ENCODE assay signal across 1 cellular context in genomic region chr2:199718074-199718473, GRCh38.
A peak's percentile ranks its signal among the peaks of the same experiment; 100 is the strongest.
TF ChIP-seq lines count a peak whose summit lies in the region.

No MANE protein-coding gene starts in this region.

TF ChIP-seq in HepG2, 621 proteins besides CTCF, POLR2A, EP300 and RAD21 (continued from another document and continues in another):
- TF ChIP-seq HIC2 (CRISPR knock-in tag; IDR thresholded peaks at IDR 0.05; ENCODE audit: low read depth) (no peak), SP140L (CRISPR knock-in tag; IDR thresholded peaks at IDR 0.05; ENCODE audit: borderline replicate concordance) (no peak), ZC3H13 (CRISPR knock-in tag; IDR thresholded peaks at IDR 0.05) (no peak), JARID2 (CRISPR knock-in tag; IDR thresholded peaks at IDR 0.05; ENCODE audit: insufficient replicate concordance) (no peak), ZMYM2 (CRISPR knock-in tag; IDR thresholded peaks at IDR 0.05) (peak; percentile 83), SCMH1 (CRISPR knock-in tag; IDR thresholded peaks at IDR 0.05; ENCODE audit: borderline replicate concordance) (no peak), ZNF720 (CRISPR knock-in tag; IDR thresholded peaks at IDR 0.05) (no peak), KDM5B (CRISPR knock-in tag; IDR thresholded peaks at IDR 0.05; ENCODE audit: borderline replicate concordance) (no peak), RBAK (CRISPR knock-in tag; IDR thresholded peaks at IDR 0.05) (no peak), BCL6 (CRISPR knock-in tag; IDR thresholded peaks at IDR 0.05) (0 out of 2 replicates have a peak, but pooled peaks have one; percentile 14), HOMEZ (CRISPR knock-in tag; IDR thresholded peaks at IDR 0.05; ENCODE audit: low read depth) (peak; percentile 78; the same call in 1 of the 2 replicates), NR0B2 (CRISPR knock-in tag; IDR thresholded peaks at IDR 0.05) (no peak), TEAD3 (CRISPR knock-in tag; optimal IDR thresholded peaks at IDR 0.05; ENCODE audit: borderline replicate concordance) (peak; percentile 38), ZNF234 (CRISPR knock-in tag; conservative IDR thresholded peaks at IDR 0.05) (no peak), ZNF207 (IDR thresholded peaks at IDR 0.05; ENCODE audit: borderline replicate concordance) (no peak), ZNF232 (CRISPR knock-in tag; IDR thresholded peaks at IDR 0.05; ENCODE audit: borderline replicate concordance) (no peak), ARNTL (CRISPR knock-in tag; IDR thresholded peaks at IDR 0.05) (no peak), HNRNPH1 (optimal IDR thresholded peaks at IDR 0.05; ENCODE audit: low read depth, low read length) (no peak), ZFP36L1 (CRISPR knock-in tag; IDR thresholded peaks at IDR 0.05) (no peak), ZNF577 (CRISPR knock-in tag; IDR thresholded peaks at IDR 0.05; ENCODE audit: borderline replicate concordance, low read depth) (no peak), PHF5A (CRISPR knock-in tag; IDR thresholded peaks at IDR 0.05; ENCODE audit: low read depth, unreplicated experiment) (no peak), HDAC2 (CRISPR knock-in tag; IDR thresholded peaks at IDR 0.05) (peak; percentile 66; the same call in 1 of the 2 replicates), KDM3A (CRISPR knock-in tag; IDR thresholded peaks at IDR 0.05; ENCODE audit: low read depth) (no peak), ATRX (CRISPR knock-in tag; IDR thresholded peaks at IDR 0.05; ENCODE audit: borderline replicate concordance) (no peak), ATAD3A (CRISPR knock-in tag; IDR thresholded peaks at IDR 0.05) (no peak), NONO (IDR thresholded peaks at IDR 0.05) (no peak), NONO (CRISPR knock-in tag; conservative IDR thresholded peaks at IDR 0.05) (0 out of 2 replicates have a peak, but pooled peaks have one; percentile 41), ZNF598 (CRISPR knock-in tag; IDR thresholded peaks at IDR 0.05; ENCODE audit: borderline replicate concordance) (no peak), FOXJ3 (CRISPR knock-in tag; IDR thresholded peaks at IDR 0.05; ENCODE audit: borderline replicate concordance) (peak; percentile 85; the same call in 1 of the 2 replicates), AHDC1 (CRISPR knock-in tag; IDR thresholded peaks at IDR 0.05; ENCODE audit: borderline replicate concordance) (peak; percentile 93; the same call in 1 of the 2 replicates), ZNF407 (CRISPR knock-in tag; IDR thresholded peaks at IDR 0.05; ENCODE audit: not compliant biosample characterization) (no peak), HOXA7 (CRISPR knock-in tag; IDR thresholded peaks at IDR 0.05) (no peak), MYC (CRISPR knock-in tag; IDR thresholded peaks at IDR 0.05; ENCODE audit: borderline replicate concordance) (no peak), CBFB (CRISPR knock-in tag; IDR thresholded peaks at IDR 0.05) (no peak), KAT8 (CRISPR knock-in tag; IDR thresholded peaks at IDR 0.05) (no peak), ZNF615 (CRISPR knock-in tag; IDR thresholded peaks at IDR 0.05; ENCODE audit: borderline replicate concordance) (no peak), SNAI1 (CRISPR knock-in tag; IDR thresholded peaks at IDR 0.05; ENCODE audit: borderline replicate concordance) (no peak), ZNF224 (CRISPR knock-in tag; IDR thresholded peaks at IDR 0.05) (no peak), ARID2 (CRISPR knock-in tag; IDR thresholded peaks at IDR 0.05; ENCODE audit: borderline replicate concordance) (no peak), MED13 (CRISPR knock-in tag; IDR thresholded peaks at IDR 0.05) (no peak), TBP (CRISPR knock-in tag; IDR thresholded peaks at IDR 0.05) (no peak), ZMYM4 (CRISPR knock-in tag; IDR thresholded peaks at IDR 0.05) (peak; percentile 74), ZNF790 (CRISPR knock-in tag; IDR thresholded peaks at IDR 0.05; ENCODE audit: borderline replicate concordance) (no peak)
- TF ChIP-seq, protein P1, sequence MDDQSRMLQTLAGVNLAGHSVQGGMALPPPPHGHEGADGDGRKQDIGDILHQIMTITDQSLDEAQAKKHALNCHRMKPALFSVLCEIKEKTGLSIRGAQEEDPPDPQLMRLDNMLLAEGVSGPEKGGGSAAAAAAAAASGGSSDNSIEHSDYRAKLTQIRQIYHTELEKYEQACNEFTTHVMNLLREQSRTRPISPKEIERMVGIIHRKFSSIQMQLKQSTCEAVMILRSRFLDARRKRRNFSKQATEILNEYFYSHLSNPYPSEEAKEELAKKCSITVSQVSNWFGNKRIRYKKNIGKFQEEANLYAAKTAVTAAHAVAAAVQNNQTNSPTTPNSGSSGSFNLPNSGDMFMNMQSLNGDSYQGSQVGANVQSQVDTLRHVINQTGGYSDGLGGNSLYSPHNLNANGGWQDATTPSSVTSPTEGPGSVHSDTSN (CRISPR knock-in tag; IDR thresholded peaks at IDR 0.05; ENCODE audit: borderline replicate concordance) = no peak
- TF ChIP-seq, protein P2, sequence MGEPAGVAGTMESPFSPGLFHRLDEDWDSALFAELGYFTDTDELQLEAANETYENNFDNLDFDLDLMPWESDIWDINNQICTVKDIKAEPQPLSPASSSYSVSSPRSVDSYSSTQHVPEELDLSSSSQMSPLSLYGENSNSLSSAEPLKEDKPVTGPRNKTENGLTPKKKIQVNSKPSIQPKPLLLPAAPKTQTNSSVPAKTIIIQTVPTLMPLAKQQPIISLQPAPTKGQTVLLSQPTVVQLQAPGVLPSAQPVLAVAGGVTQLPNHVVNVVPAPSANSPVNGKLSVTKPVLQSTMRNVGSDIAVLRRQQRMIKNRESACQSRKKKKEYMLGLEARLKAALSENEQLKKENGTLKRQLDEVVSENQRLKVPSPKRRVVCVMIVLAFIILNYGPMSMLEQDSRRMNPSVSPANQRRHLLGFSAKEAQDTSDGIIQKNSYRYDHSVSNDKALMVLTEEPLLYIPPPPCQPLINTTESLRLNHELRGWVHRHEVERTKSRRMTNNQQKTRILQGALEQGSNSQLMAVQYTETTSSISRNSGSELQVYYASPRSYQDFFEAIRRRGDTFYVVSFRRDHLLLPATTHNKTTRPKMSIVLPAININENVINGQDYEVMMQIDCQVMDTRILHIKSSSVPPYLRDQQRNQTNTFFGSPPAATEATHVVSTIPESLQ (CRISPR knock-in tag; conservative IDR thresholded peaks at IDR 0.05) = no peak
